8 cellular contexts compared by ENCODE assay signal in genomic region chr12:95959107-95959506, GRCh38. TPM values are rescaled to one million over a fixed set of nuclear protein-coding genes. Genes with fewer than 3 reads are reported as not detected.
DNase-seq lines count a peak whose midpoint lies in the region; ATAC-seq and TF ChIP-seq lines count a peak whose summit lies in the region.

No MANE protein-coding gene starts in this region.

- no peak overlapping the region for H3K4me3 ChIP-seq in cardiac muscle cell
- no peak overlapping the region for H3K4me3 ChIP-seq in right cardiac atrium (ENCODE audit: low read length)
- H3K4me3 ChIP-seq in brain microvascular endothelial cell (ENCODE audit: low read depth, low read length) = no peak overlapping the region
- no peak overlapping the region for H3K4me3 ChIP-seq in right atrium auricular region
- H3K4me3 ChIP-seq in trophoblast cell (ENCODE audit: low read depth, low read length) = no peak overlapping the region

- intact Hi-C loops in right cardiac atrium (cut with DNase I) = no loop called here

- in situ Hi-C loops in brain microvascular endothelial cell (cut with HindIII; ENCODE audit: low pct_ligation_motif_present, low sequenced_read_pairs) = no loop called here

- no peaks in the 10 kb centered on the region for H3K36me3 ChIP-seq in cardiac muscle cell
- H3K36me3 ChIP-seq in brain microvascular endothelial cell (replicated peaks) = no peaks in the 10 kb centered on the region
- H3K36me3 ChIP-seq in right atrium auricular region = no peaks in the 10 kb centered on the region
- no peaks in the 10 kb centered on the region for H3K36me3 ChIP-seq in trophoblast cell (ENCODE audit: control insufficient read depth in 1 of 2, insufficient read depth in 2 of 2, low read length in 2 of 2)

- H2BK120ac ChIP-seq in trophoblast cell (ENCODE audit: insufficient read depth, low read length, poor library complexity) = no peak overlapping the region

- no peak overlapping the region for H2AFZ ChIP-seq in trophoblast cell (ENCODE audit: insufficient read depth, low read length, poor library complexity)

- H2BK12ac ChIP-seq in trophoblast cell (ENCODE audit: low read length) = no peak overlapping the region

- H3K27me3 ChIP-seq in cardiac muscle cell (peaks cover 8% of the 10 kb centered on the region), right cardiac atrium (ENCODE audit: control insufficient read depth, insufficient read depth) (no peaks in the 10 kb centered on the region), brain microvascular endothelial cell (replicated peaks) (no peaks in the 10 kb centered on the region), right atrium auricular region (no peaks in the 10 kb centered on the region), trophoblast cell (ENCODE audit: insufficient read depth, low read length) (no peaks in the 10 kb centered on the region)

- TF ChIP-seq CTCF in cardiac muscle cell (IDR thresholded peaks at IDR 0.05; ENCODE audit: low read depth, low read length) (no peak), brain microvascular endothelial cell (IDR thresholded peaks at IDR 0.05; ENCODE audit: low read depth, low read length, missing control alignments) (peak; percentile 32), right atrium auricular region (IDR thresholded peaks at IDR 0.05) (no peak)

- H2BK5ac ChIP-seq in trophoblast cell (ENCODE audit: low read depth, low read length, poor library complexity) = no peak overlapping the region

- no peak overlapping the region for H3K14ac ChIP-seq in trophoblast cell (ENCODE audit: low read length)

- H4K8ac ChIP-seq in trophoblast cell (ENCODE audit: low read depth, low read length) = no peak overlapping the region

- H2AK5ac ChIP-seq in trophoblast cell (ENCODE audit: low read length) = no peak overlapping the region

- H3K23ac ChIP-seq in trophoblast cell (ENCODE audit: low read length) = no peak overlapping the region

- 38% methylated on average over 1 of the region's 1 CpG for WGBS in right cardiac atrium
- WGBS in trophoblast cell (ENCODE audit: extremely low coverage, insufficient coverage, insufficient read length) = no CpG with 5 or more reads among the region's 1 CpG

- H4K12ac ChIP-seq in trophoblast cell (ENCODE audit: low read depth, low read length) = no peak overlapping the region

- H3K79me1 ChIP-seq in trophoblast cell (ENCODE audit: low read length) = no peaks in the 10 kb centered on the region

- no peak overlapping the region for H3K18ac ChIP-seq in trophoblast cell (ENCODE audit: low read length)

- H3K79me2 ChIP-seq in trophoblast cell (ENCODE audit: control insufficient read depth, insufficient read depth, low read length, poor library complexity) = no peaks in the 10 kb centered on the region

- H3K9me3 ChIP-seq in cardiac muscle cell (ENCODE audit: low read depth) (no peaks in the 10 kb centered on the region), right cardiac atrium (ENCODE audit: control insufficient read depth, low read length) (no peaks in the 10 kb centered on the region), right atrium auricular region (no peaks in the 10 kb centered on the region), trophoblast cell (ENCODE audit: insufficient read depth, low read depth, low read length) (peaks cover 2% of the 10 kb centered on the region)

- no peak overlapping the region for H3K9ac ChIP-seq in trophoblast cell (ENCODE audit: low read length)

- DNase-seq in cardiac muscle cell (ENCODE audit: low read depth in 1 of 2, low spot score in 1 of 2) (peak; percentile 18 to 20), right cardiac atrium (no peak), NCI-H146 treated with DMSO at 0.1 percent for 48 hours (lab: John Stamatoyannopoulos, UW; ENCODE audit: unreplicated experiment) (peak; percentile 17), brain microvascular endothelial cell (no peak), right atrium auricular region (ENCODE audit: low spot score) (no peak), trophoblast cell (no peak)

- H3K4me1 ChIP-seq in cardiac muscle cell (ENCODE audit: low read depth) = peaks cover 2% of the 10 kb centered on the region
- H3K4me1 ChIP-seq in right cardiac atrium (ENCODE audit: control insufficient read depth, insufficient read depth, low read length) = no peaks in the 10 kb centered on the region
- H3K4me1 ChIP-seq in right atrium auricular region = no peaks in the 10 kb centered on the region
- H3K4me1 ChIP-seq in trophoblast cell (ENCODE audit: control insufficient read depth in 1 of 2, insufficient read depth in 2 of 2, low read length in 2 of 2) = no peaks in the 10 kb centered on the region

- H3K4me2 ChIP-seq in trophoblast cell (ENCODE audit: low read length) = no peak overlapping the region

- H4K91ac ChIP-seq in trophoblast cell (ENCODE audit: low read depth, low read length) = no peak overlapping the region

- H3K27ac ChIP-seq in cardiac muscle cell (no peak overlapping the region), right cardiac atrium (ENCODE audit: low read length) (no peak overlapping the region), brain microvascular endothelial cell (no peak overlapping the region), right atrium auricular region (no peak overlapping the region), trophoblast cell (ENCODE audit: low read depth, low read length) (no peak overlapping the region)

- ATAC-seq in right cardiac atrium (no peak), HG02852 (IDR thresholded peaks at IDR 0.05; ENCODE audit: unreplicated experiment) (no peak), GM18873 (IDR thresholded peaks at IDR 0.05; ENCODE audit: low FRiP score, unreplicated experiment) (no peak)

- H3K4ac ChIP-seq in trophoblast cell (ENCODE audit: low read depth, low read length) = no peak overlapping the region

RNA-seq across cellular contexts. Expression of gene AMDHD1, which starts 16.0 kb away (rescaled TPM):
- total RNA-seq in cardiac muscle cell = 0.15 and 0.25 TPM in 2 replicates
- 0.06 TPM in 1 of 2 replicates, not detected in the other for polyA plus RNA-seq in cardiac muscle cell
- under 1 TPM; 0.11 to 0.88 (median 0.38) TPM for total RNA-seq in right cardiac atrium
- polyA plus RNA-seq in right cardiac atrium = 0.50 TPM
- 1 to 10 TPM in 1 of 2 donors, under 1 TPM in 1; 0.63 to 1.3 TPM for total RNA-seq in right atrium auricular region
- 0.11 and 0.14 TPM in 2 replicates for polyA plus RNA-seq in trophoblast cell (2013)

RNA-seq across cellular contexts. Expression of gene CCDC38, which starts 16.7 kb away (rescaled TPM):
- not detected in 2 replicates for total RNA-seq in cardiac muscle cell
- not detected in 2 replicates for polyA plus RNA-seq in cardiac muscle cell
- under 1 TPM in 2 of 4 donors, not detected in 2; 0.09 to 0.14 TPM for total RNA-seq in right cardiac atrium
- polyA plus RNA-seq in right cardiac atrium = 0.05 TPM
- not detected for total RNA-seq in right atrium auricular region
- polyA plus RNA-seq in trophoblast cell (2013) = 0.01 and 0.08 TPM in 2 replicates

RNA-seq across cellular contexts. Expression of gene HAL, which starts 37.0 kb away (rescaled TPM):
- total RNA-seq in cardiac muscle cell = not detected in 2 replicates
- polyA plus RNA-seq in cardiac muscle cell = not detected in 2 replicates
- under 1 TPM in 2 of 4 donors, not detected in 2; 0.11 to 0.62 TPM for total RNA-seq in right cardiac atrium
- 0.05 TPM for polyA plus RNA-seq in right cardiac atrium
- under 1 TPM; 0.24 to 0.93 TPM for total RNA-seq in right atrium auricular region
- 0.03 TPM in 2 replicates for polyA plus RNA-seq in trophoblast cell (2013)

Comparison
In these comparisons a context has a peak if more than half of its experiments do, and no peak if none do; other contexts are left out.
1. DNase-seq: peak in cardiac muscle cell (2 of 2) and NCI-H146 treated with DMSO at 0.1 percent for 48 hours (single experiment); none in right cardiac atrium (0 of 3), brain microvascular endothelial cell (single experiment), right atrium auricular region (single experiment) and trophoblast cell (0 of 2).